In the genomic region with DNA sequence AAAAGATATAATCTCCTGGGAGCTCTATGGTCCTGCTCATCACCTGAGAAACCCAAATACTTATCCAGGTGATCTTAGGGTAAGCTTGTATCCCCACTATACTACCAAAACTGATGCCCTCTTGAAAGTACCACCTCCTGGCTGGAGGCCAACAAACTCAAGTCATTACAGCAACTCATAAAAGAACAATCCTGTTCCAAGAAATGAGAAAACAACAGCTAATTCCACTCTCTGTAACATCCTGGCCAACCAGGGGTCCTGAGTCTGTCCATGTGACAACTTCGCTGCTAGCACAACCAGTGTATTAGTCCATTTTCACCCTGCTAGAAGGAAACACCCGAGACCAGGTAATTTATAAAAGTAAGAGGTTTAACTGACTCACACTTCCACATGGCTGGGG, we compare ENCODE assay signal across 24 cellular contexts.
"Had no signal": no experiment of that assay in that cellular context is flagged by ENCODE, and none has a peak within 500 bp of the region (broad histone marks: within the 10 kb centered on the region; RNA-seq: fewer than 3 reads in every experiment).

No MANE protein-coding gene starts in this region.

- H3K4me1 ChIP-seq: Peyer's patch, SJSA1 had no signal

- H3K27ac Mint-ChIP-seq: activated CD4-positive, alpha-beta T cell treated with anti-CD3 and anti-CD28 coated beads, Interleukin-2, amount 10 ng/mL, durations not matched to agents 24 days and 14 days; activated CD8-positive, alpha-beta T cell treated with anti-CD3 and anti-CD28 coated beads, Interleukin-2, amount 10 ng/mL, durations not matched to agents 7 days and 5 days; activated naive CD8-positive, alpha-beta T cell treated with anti-CD3 and anti-CD28 coated beads for 36 hours; activated T-cell treated with anti-CD3 and anti-CD28 coated beads, Interleukin-2, amount 50 U/mL, for 24 hours; activated T-helper 1 cell treated with anti-CD3 and anti-CD28 coated beads, Interleukin-12 subunit alpha, Interleukin-12 subunit beta, Interleukin-2, Interleukin-4 antibody, amounts not matched to agents 30 ng/mL and 10 ng/mL and 1 ng/mL, durations not matched to agents 14 hours and 24 hours and 36 hours; T-cell; T-helper 17 cell had no signal

- H3K27ac ChIP-seq: Peyer's patch, SJSA1 had no signal

- H3K27me3 Mint-ChIP-seq: T-helper 17 cell had no signal

- H3K9me3 ChIP-seq: Peyer's patch, SJSA1 had no signal

- H3K36me3 Mint-ChIP-seq: activated naive CD8-positive, alpha-beta T cell treated with anti-CD3 and anti-CD28 coated beads for 36 hours; T-cell had no signal

- H3K36me3 ChIP-seq: Peyer's patch, SJSA1 had no signal

- H3K4me3 ChIP-seq: Peyer's patch, SJSA1 had no signal

- DNase-seq: activated CD4-positive, alpha-beta T cell treated with anti-CD3 and anti-CD28 coated beads, Interleukin-2, amount 10 ng/mL, durations not matched to agents 24 days and 14 days; activated CD4-positive, alpha-beta T cell treated with anti-CD3 and anti-CD28 coated beads, Interleukin-2, amount 50 U/mL, for 48 hours; activated CD8-positive, alpha-beta T cell treated with anti-CD3 and anti-CD28 coated beads, Interleukin-2, amount 10 ng/mL, durations not matched to agents 7 days and 5 days; activated effector memory CD4-positive, alpha-beta T cell treated with anti-CD3 and anti-CD28 coated beads, Interleukin-2, amount 50 U/mL, for 16 hours; activated naive CD4-positive, alpha-beta T cell; activated naive CD4-positive, alpha-beta T cell treated with anti-CD3 and anti-CD28 coated beads, Interleukin-2, amount 50 U/mL, for 16 hours; activated naive CD8-positive, alpha-beta T cell treated with anti-CD3 and anti-CD28 coated beads for 36 hours; activated T-cell treated with anti-CD3 and anti-CD28 coated beads, Interleukin-2, amount 50 U/mL, for 24 hours; aorta; Kasumi-1; KG1; NCI-H1092 treated with DMSO at 0.1 percent for 48 hours; NCI-H1417; NCI-H187 treated with DMSO at 0.1 percent for 48 hours; NCI-H2081; NCI-H345; NCI-H524 treated with DMSO at 0.1 percent for 48 hours; Peyer's patch; RPMI8226; SHP77 treated with DMSO at 0.1 percent for 48 hours; T-cell; T-helper 17 cell had no signal

- H3K4me3 Mint-ChIP-seq: activated CD4-positive, alpha-beta T cell treated with anti-CD3 and anti-CD28 coated beads, Interleukin-2, amount 10 ng/mL, durations not matched to agents 24 days and 14 days; activated CD8-positive, alpha-beta T cell treated with anti-CD3 and anti-CD28 coated beads, Interleukin-2, amount 10 ng/mL, durations not matched to agents 7 days and 5 days; activated naive CD8-positive, alpha-beta T cell treated with anti-CD3 and anti-CD28 coated beads for 36 hours; activated T-cell treated with anti-CD3 and anti-CD28 coated beads, Interleukin-2, amount 50 U/mL, for 24 hours; activated T-helper 1 cell treated with anti-CD3 and anti-CD28 coated beads, Interleukin-12 subunit alpha, Interleukin-12 subunit beta, Interleukin-2, Interleukin-4 antibody, amounts not matched to agents 30 ng/mL and 10 ng/mL and 1 ng/mL, durations not matched to agents 14 hours and 24 hours and 36 hours; T-cell; T-helper 17 cell had no signal

- H3K27me3 ChIP-seq: Peyer's patch, SJSA1 had no signal

- H3K4me1 Mint-ChIP-seq: activated CD4-positive, alpha-beta T cell treated with anti-CD3 and anti-CD28 coated beads, Interleukin-2, amount 10 ng/mL, durations not matched to agents 24 days and 14 days; activated naive CD8-positive, alpha-beta T cell treated with anti-CD3 and anti-CD28 coated beads for 36 hours; T-cell; T-helper 17 cell had no signal
